ENCODE assay signal across 1 cellular context in genomic region chr14:71119832-71120231, GRCh38.
TF ChIP-seq lines count a peak whose summit lies in the region.

No MANE protein-coding gene starts in this region.

TF ChIP-seq in GM23338, 12 proteins besides CTCF, POLR2A, EP300 and RAD21 (continued from another document):
- TF ChIP-seq, protein P1, sequence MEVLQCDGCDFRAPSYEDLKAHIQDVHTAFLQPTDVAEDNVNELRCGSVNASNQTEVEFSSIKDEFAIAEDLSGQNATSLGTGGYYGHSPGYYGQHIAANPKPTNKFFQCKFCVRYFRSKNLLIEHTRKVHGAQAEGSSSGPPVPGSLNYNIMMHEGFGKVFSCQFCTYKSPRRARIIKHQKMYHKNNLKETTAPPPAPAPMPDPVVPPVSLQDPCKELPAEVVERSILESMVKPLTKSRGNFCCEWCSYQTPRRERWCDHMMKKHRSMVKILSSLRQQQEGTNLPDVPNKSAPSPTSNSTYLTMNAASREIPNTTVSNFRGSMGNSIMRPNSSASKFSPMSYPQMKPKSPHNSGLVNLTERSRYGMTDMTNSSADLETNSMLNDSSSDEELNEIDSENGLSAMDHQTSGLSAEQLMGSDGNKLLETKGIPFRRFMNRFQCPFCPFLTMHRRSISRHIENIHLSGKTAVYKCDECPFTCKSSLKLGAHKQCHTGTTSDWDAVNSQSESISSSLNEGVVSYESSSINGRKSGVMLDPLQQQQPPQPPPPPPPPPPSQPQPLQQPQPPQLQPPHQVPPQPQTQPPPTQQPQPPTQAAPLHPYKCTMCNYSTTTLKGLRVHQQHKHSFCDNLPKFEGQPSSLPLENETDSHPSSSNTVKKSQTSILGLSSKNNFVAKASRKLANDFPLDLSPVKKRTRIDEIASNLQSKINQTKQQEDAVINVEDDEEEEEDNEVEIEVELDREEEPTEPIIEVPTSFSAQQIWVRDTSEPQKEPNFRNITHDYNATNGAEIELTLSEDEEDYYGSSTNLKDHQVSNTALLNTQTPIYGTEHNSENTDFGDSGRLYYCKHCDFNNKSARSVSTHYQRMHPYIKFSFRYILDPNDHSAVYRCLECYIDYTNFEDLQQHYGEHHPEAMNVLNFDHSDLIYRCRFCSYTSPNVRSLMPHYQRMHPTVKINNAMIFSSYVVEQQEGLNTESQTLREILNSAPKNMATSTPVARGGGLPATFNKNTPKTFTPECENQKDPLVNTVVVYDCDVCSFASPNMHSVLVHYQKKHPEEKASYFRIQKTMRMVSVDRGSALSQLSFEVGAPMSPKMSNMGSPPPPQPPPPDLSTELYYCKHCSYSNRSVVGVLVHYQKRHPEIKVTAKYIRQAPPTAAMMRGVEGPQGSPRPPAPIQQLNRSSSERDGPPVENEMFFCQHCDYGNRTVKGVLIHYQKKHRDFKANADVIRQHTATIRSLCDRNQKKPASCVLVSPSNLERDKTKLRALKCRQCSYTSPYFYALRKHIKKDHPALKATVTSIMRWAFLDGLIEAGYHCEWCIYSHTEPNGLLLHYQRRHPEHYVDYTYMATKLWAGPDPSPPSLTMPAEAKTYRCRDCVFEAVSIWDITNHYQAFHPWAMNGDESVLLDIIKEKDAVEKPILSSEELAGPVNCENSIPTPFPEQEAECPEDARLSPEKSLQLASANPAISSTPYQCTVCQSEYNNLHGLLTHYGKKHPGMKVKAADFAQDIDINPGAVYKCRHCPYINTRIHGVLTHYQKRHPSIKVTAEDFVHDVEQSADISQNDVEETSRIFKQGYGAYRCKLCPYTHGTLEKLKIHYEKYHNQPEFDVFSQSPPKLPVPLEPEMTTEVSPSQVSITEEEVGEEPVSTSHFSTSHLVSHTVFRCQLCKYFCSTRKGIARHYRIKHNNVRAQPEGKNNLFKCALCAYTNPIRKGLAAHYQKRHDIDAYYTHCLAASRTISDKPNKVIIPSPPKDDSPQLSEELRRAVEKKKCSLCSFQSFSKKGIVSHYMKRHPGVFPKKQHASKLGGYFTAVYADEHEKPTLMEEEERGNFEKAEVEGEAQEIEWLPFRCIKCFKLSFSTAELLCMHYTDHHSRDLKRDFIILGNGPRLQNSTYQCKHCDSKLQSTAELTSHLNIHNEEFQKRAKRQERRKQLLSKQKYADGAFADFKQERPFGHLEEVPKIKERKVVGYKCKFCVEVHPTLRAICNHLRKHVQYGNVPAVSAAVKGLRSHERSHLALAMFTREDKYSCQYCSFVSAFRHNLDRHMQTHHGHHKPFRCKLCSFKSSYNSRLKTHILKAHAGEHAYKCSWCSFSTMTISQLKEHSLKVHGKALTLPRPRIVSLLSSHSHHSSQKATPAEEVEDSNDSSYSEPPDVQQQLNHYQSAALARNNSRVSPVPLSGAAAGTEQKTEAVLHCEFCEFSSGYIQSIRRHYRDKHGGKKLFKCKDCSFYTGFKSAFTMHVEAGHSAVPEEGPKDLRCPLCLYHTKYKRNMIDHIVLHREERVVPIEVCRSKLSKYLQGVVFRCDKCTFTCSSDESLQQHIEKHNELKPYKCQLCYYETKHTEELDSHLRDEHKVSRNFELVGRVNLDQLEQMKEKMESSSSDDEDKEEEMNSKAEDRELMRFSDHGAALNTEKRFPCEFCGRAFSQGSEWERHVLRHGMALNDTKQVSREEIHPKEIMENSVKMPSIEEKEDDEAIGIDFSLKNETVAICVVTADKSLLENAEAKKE (CRISPR knock-in tag; IDR thresholded peaks at IDR 0.05): no peak
- no peak for TF ChIP-seq NANOG (IDR thresholded peaks at IDR 0.05; ENCODE audit: borderline replicate concordance)
- TF ChIP-seq, protein P2, sequence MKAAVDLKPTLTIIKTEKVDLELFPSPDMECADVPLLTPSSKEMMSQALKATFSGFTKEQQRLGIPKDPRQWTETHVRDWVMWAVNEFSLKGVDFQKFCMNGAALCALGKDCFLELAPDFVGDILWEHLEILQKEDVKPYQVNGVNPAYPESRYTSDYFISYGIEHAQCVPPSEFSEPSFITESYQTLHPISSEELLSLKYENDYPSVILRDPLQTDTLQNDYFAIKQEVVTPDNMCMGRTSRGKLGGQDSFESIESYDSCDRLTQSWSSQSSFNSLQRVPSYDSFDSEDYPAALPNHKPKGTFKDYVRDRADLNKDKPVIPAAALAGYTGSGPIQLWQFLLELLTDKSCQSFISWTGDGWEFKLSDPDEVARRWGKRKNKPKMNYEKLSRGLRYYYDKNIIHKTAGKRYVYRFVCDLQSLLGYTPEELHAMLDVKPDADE (IDR thresholded peaks at IDR 0.05): no peak
- no peak for TF ChIP-seq EZH2 (IDR thresholded peaks at IDR 0.05; ENCODE audit: low read depth, unreplicated experiment)
- TF ChIP-seq JUNB (IDR thresholded peaks at IDR 0.05; ENCODE audit: unreplicated experiment): no peak
- no peak for TF ChIP-seq ZNF331 (CRISPR knock-in tag; IDR thresholded peaks at IDR 0.05; ENCODE audit: low read depth)
- no peak for TF ChIP-seq CREB1 (CRISPR knock-in tag; IDR thresholded peaks at IDR 0.05; ENCODE audit: low read depth)
